ENCODE assay signal across 15 cellular contexts in the genomic region with DNA sequence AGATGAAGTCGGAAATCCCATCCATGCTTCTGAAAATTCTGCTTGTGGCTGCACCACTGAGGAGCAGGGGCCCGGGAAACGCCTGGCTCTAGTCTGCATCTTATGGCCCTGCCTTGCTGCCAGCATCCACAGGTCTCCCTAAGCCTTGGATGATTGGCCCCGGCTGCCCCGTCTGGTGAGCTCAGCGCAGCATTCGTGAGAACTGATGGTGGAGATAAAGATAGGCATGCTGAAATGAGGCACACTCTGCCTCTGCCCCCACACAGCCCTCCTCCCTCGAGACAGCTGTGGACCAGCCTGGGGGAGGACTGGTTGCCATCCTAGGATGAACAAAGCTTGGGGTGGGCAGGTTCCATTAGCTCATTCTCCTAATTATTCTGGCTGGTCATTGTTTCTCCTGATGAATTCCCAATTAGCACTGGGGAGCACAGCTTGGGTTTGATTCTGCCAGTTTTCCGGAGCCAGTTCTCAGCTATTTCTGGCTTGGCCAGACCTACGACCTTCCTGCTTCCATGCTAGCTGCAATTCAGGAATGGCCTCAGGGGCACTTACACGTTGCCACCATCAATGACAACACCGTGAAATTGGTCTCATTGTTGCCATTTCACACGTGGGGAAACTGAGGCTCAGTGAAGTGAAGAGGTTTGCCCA.
DNase-seq lines count a peak whose midpoint lies in the region; ATAC-seq and TF ChIP-seq lines count a peak whose summit lies in the region.
"Had no signal": no experiment of that assay in that cellular context is flagged by ENCODE, and none has a peak within 500 bp of the region (broad histone marks: within the 10 kb centered on the region; RNA-seq: fewer than 3 reads in every experiment).

No MANE protein-coding gene starts in this region.

- H3K18ac ChIP-seq in trophoblast cell (ENCODE audit: low read length) = no peak overlapping the region

- WGBS in trophoblast cell (ENCODE audit: extremely low coverage, insufficient coverage, insufficient read length) = no CpG with 5 or more reads among the region's 13 CpGs

- peak overlapping the region; percentile 72 for H2BK12ac ChIP-seq in trophoblast cell (ENCODE audit: low read length)

- ATAC-seq in HG03457 (IDR thresholded peaks at IDR 0.05; ENCODE audit: unreplicated experiment) = no peak
- ATAC-seq: Right ventricle myocardium inferior had no signal

- no peak overlapping the region for H3K9ac ChIP-seq in trophoblast cell (ENCODE audit: low read length)

- H3K27ac ChIP-seq in SJCRH30 = peak overlapping the region; percentile 19; the same call in 1 of the 2 replicates
- peak overlapping the region; percentile 1 for H3K27ac ChIP-seq in trophoblast cell (ENCODE audit: low read depth, low read length)
- H3K27ac ChIP-seq: sigmoid colon had no signal

- H3K79me1 ChIP-seq in trophoblast cell (ENCODE audit: low read length) = peaks cover 21% of the 10 kb centered on the region

- H2AK5ac ChIP-seq in trophoblast cell (ENCODE audit: low read length) = no peak overlapping the region

- no peaks in the 10 kb centered on the region for H3K9me3 ChIP-seq in SJCRH30 (replicated peaks)
- H3K9me3 ChIP-seq in trophoblast cell (ENCODE audit: insufficient read depth, low read depth, low read length) = no peaks in the 10 kb centered on the region
- H3K9me3 ChIP-seq: sigmoid colon, uterus had no signal

- H4K12ac ChIP-seq in trophoblast cell (ENCODE audit: low read depth, low read length) = no peak overlapping the region

- H3K36me3 ChIP-seq in SJCRH30 (no peaks in the 10 kb centered on the region), trophoblast cell (ENCODE audit: control insufficient read depth in 1 of 2, insufficient read depth in 2 of 2, low read length in 2 of 2) (no peaks in the 10 kb centered on the region)
- H3K36me3 ChIP-seq: sigmoid colon, uterus had no signal

- H3K14ac ChIP-seq in trophoblast cell (ENCODE audit: low read length) = peak overlapping the region; percentile 21

- H4K8ac ChIP-seq in trophoblast cell (ENCODE audit: low read depth, low read length) = no peak overlapping the region

- H2BK5ac ChIP-seq in trophoblast cell (ENCODE audit: low read depth, low read length, poor library complexity) = peak overlapping the region; percentile 28

- no peak for TF ChIP-seq CTCF in fibroblast of the aortic adventitia (IDR thresholded peaks at IDR 0.05; ENCODE audit: insufficient read depth, low read length)

- no peaks in the 10 kb centered on the region for H3K79me2 ChIP-seq in trophoblast cell (ENCODE audit: control insufficient read depth, insufficient read depth, low read length, poor library complexity)

- peak; percentile 95 for DNase-seq in Daoy (ENCODE audit: low read depth)
- DNase-seq in SJCRH30 = peak; percentile 58 to 67
- peak; percentile 29 for DNase-seq in fibroblast of the aortic adventitia (ENCODE audit: low read depth)
- peak; percentile 82 to 89 for DNase-seq in trophoblast cell
- DNase-seq in NCI-H1417 treated with DMSO at 0.1 percent for 48 hours (lab: John Stamatoyannopoulos, UW) = no peak
- no peak for DNase-seq in mucosa of gallbladder (ENCODE audit: low spot score)
- no peak for DNase-seq in activated CD4-positive, alpha-beta T cell treated with anti-CD3 and anti-CD28 coated beads for 1 hour
- DNase-seq: CD4-positive, alpha-beta T cell; cortex of kidney; NCI-H446; sigmoid colon; uterus had no signal

- peak overlapping the region; percentile 23 for H2BK120ac ChIP-seq in trophoblast cell (ENCODE audit: insufficient read depth, low read length, poor library complexity)

- H3K4me3 ChIP-seq in SJCRH30 = no peak overlapping the region
- H3K4me3 ChIP-seq in fibroblast of the aortic adventitia (ENCODE audit: low read depth, low read length) = no peak overlapping the region
- H3K4me3 ChIP-seq in trophoblast cell (ENCODE audit: low read depth, low read length) = no peak overlapping the region
- H3K4me3 ChIP-seq: lung, sigmoid colon, uterus had no signal

- no peak overlapping the region for H2AFZ ChIP-seq in trophoblast cell (ENCODE audit: insufficient read depth, low read length, poor library complexity)

- H3K4me2 ChIP-seq in trophoblast cell (ENCODE audit: low read length) = peak overlapping the region; percentile 21

- no peak overlapping the region for H3K4ac ChIP-seq in trophoblast cell (ENCODE audit: low read depth, low read length)

- peak overlapping the region; percentile 8 for H4K91ac ChIP-seq in trophoblast cell (ENCODE audit: low read depth, low read length)

- H3K4me1 ChIP-seq in SJCRH30 (peaks cover 31% of the 10 kb centered on the region), trophoblast cell (ENCODE audit: control insufficient read depth in 1 of 2, insufficient read depth in 2 of 2, low read length in 2 of 2) (peaks cover 26% of the 10 kb centered on the region in 2 experiments)
- H3K4me1 ChIP-seq: sigmoid colon had no signal

- no peak overlapping the region for H3K23ac ChIP-seq in trophoblast cell (ENCODE audit: low read length)

- H3K27me3 ChIP-seq in SJCRH30 (no peaks in the 10 kb centered on the region), trophoblast cell (ENCODE audit: insufficient read depth, low read length) (no peaks in the 10 kb centered on the region)
- H3K27me3 ChIP-seq: sigmoid colon, uterus had no signal

Comparison
In these comparisons a context has a peak if more than half of its experiments do, and no peak if none do; other contexts are left out.
1. DNase-seq: peak in Daoy (single experiment), SJCRH30 (2 of 2), fibroblast of the aortic adventitia (single experiment) and trophoblast cell (2 of 2); none in NCI-H1417 treated with DMSO at 0.1 percent for 48 hours (single experiment), mucosa of gallbladder (single experiment) and activated CD4-positive, alpha-beta T cell treated with anti-CD3 and anti-CD28 coated beads for 1 hour (single experiment).